ENCODE assay signal across 6 cellular contexts in the genomic region with DNA sequence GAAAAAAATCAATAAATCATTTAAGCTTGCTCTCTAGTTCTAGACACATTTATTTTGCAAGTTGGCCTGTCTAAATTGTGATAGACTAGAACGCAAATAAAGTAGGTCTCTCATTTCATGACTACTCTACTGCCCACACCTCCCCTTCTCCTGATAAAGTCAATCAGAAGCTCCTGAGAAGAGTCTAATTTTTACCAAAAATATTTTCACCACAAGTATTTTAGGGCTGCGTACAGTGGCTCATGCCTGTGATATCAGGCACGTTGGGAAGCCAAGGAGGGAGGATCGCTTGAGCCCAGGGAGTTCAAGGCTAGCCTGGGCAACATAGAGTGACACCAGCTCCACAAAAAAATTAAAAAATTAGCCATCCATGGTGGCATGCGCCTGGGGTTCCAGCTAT.
"Had no signal": no experiment of that assay in that cellular context is flagged by ENCODE, and none has a peak within 500 bp of the region (broad histone marks: within the 10 kb centered on the region; RNA-seq: fewer than 3 reads in every experiment).

No MANE protein-coding gene starts in this region.

- H3K27me3 Mint-ChIP-seq: IgD-negative memory B cell had no signal

- H3K9me3 Mint-ChIP-seq: HFFc6, IgD-negative memory B cell had no signal

- H3K27ac Mint-ChIP-seq: HFFc6, IgD-negative memory B cell had no signal

- H3K4me3 ChIP-seq: HAP-1 had no signal

- H3K4me3 Mint-ChIP-seq: HFFc6, IgD-negative memory B cell had no signal

- DNase-seq: GOT3, H7, HFFc6, KBM-7 had no signal

- H3K4me1 ChIP-seq: HAP-1 had no signal

- H3K36me3 ChIP-seq: HAP-1 had no signal
